Comparison of ENCODE assay signal across 16 cellular contexts in the genomic region with DNA sequence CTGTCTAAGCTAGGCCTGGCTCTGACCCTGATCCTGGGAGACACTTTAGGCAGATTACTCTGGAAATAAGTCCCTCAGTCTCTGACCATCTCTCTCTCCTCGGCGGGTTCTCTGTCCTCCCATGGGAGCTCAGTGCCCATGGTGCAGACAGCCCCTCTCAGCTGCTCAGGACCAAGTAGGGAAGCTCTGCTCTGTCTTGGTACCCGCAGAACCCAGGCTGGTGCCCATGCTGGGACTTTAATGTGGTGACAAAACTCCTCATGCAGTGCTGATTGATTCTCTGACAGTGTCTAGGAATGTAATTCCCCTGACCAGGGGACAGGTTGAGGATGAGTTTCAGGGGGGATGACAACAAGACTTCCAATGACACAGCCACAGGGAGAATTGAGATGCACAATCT. TPM values are rescaled to one million over a fixed set of nuclear protein-coding genes. Genes with fewer than 3 reads are reported as not detected.
A peak's percentile ranks its signal among the peaks of the same experiment; 100 is the strongest.
DNase-seq lines count a peak whose midpoint lies in the region; ATAC-seq and TF ChIP-seq lines count a peak whose summit lies in the region.
"Had no signal": no experiment of that assay in that cellular context is flagged by ENCODE, and none has a peak within 500 bp of the region (broad histone marks: within the 10 kb centered on the region; RNA-seq: fewer than 3 reads in every experiment).

No MANE protein-coding gene starts in this region.

- H3K4me2 ChIP-seq in neuronal stem cell (ENCODE audit: insufficient read depth, low read length, poor library complexity, severe bottlenecking) (no peak overlapping the region), PC-3 (ENCODE audit: low read length) (no peak overlapping the region)

- no peaks in the 10 kb centered on the region for H3K36me3 ChIP-seq in neuronal stem cell (replicated peaks in 1 of 2; ENCODE audit: control insufficient read depth in 2 of 2, insufficient read depth in 2 of 2, low read length in 2 of 2)
- no peaks in the 10 kb centered on the region for H3K36me3 ChIP-seq in PC-3 (ENCODE audit: low read depth, low read length)

- H3K4me1 ChIP-seq in neuronal stem cell (ENCODE audit: control insufficient read depth in 2 of 2, insufficient read depth in 1 of 2, low read depth in 1 of 2, low read length in 2 of 2) (no peaks in the 10 kb centered on the region), PC-3 (ENCODE audit: insufficient read depth, low read length) (no peaks in the 10 kb centered on the region)

- H3K79me2 ChIP-seq in PC-3 (ENCODE audit: low read length), result no peaks in the 10 kb centered on the region

- no peak overlapping the region for H2AK5ac ChIP-seq in neuronal stem cell (ENCODE audit: low read depth, low read length)

- H3K9ac ChIP-seq in neuronal stem cell (ENCODE audit: low read depth, low read length, poor library complexity) (no peak overlapping the region), PC-3 (ENCODE audit: low read length) (no peak overlapping the region)

- no peak overlapping the region for H3K4ac ChIP-seq in neuronal stem cell (ENCODE audit: low read length)

- no peak overlapping the region for H3K4me3 ChIP-seq in neuronal stem cell (ENCODE audit: low read length in 2 of 2)
- no peak overlapping the region for H3K4me3 ChIP-seq in PC-3 (ENCODE audit: low read length)

- no peak overlapping the region for H2BK12ac ChIP-seq in neuronal stem cell (ENCODE audit: low read length)

- H3K27ac Mint-ChIP-seq in T-helper 17 cell, result peak overlapping the region; percentile 67
- H3K27ac Mint-ChIP-seq: CD8-positive, alpha-beta T cell; HFFc6 had no signal

- intact Hi-C loops in PC-3 (cut with micrococcal nuclease), result no loop called here

- H3K79me1 ChIP-seq in neuronal stem cell (ENCODE audit: low read depth, low read length), result no peaks in the 10 kb centered on the region

- TF ChIP-seq CTCF in PC-3 (conservative IDR thresholded peaks at IDR 0.05; ENCODE audit: low read depth, low read length), result no peak

- no peaks in the 10 kb centered on the region for H3F3A ChIP-seq in PC-3 (ENCODE audit: low read length, unreplicated experiment)

- peaks cover 30% of the 10 kb centered on the region for H3K27me3 Mint-ChIP-seq in T-helper 17 cell

- H2BK5ac ChIP-seq in neuronal stem cell (ENCODE audit: low read length), result no peak overlapping the region

- CTCF ChIA-PET in PC-3 (lab: Charles Lee), result no interaction called here

- no peaks in the 10 kb centered on the region for H3K9me3 ChIP-seq in T-helper 17 cell (ENCODE audit: control insufficient read depth, low read length, poor library complexity, severe bottlenecking)
- H3K9me3 ChIP-seq in neuronal stem cell (replicated peaks in 1 of 2; ENCODE audit: control insufficient read depth in 2 of 2, insufficient read depth in 1 of 2, low read depth in 1 of 2, low read length in 2 of 2), result no peaks in the 10 kb centered on the region
- no peaks in the 10 kb centered on the region for H3K9me3 ChIP-seq in PC-3 (ENCODE audit: low read length)

- no peak overlapping the region for H3K4me3 Mint-ChIP-seq in T-helper 17 cell
- H3K4me3 Mint-ChIP-seq: CD8-positive, alpha-beta T cell; HFFc6 had no signal

- H4K8ac ChIP-seq in neuronal stem cell (ENCODE audit: low read depth, low read length), result no peak overlapping the region

- H2BK15ac ChIP-seq in neuronal stem cell (ENCODE audit: low read length), result no peak overlapping the region

- no peak overlapping the region for H2BK120ac ChIP-seq in neuronal stem cell (ENCODE audit: low read depth, low read length)

- POLR2A ChIA-PET in PC-3 (lab: Charles Lee; ENCODE audit: unreplicated experiment), result no interaction called here

- H3K18ac ChIP-seq in neuronal stem cell (ENCODE audit: low read length), result peak overlapping the region; percentile 39

- no peak overlapping the region for H3K14ac ChIP-seq in neuronal stem cell (ENCODE audit: low read length)

- ATAC-seq in T-helper 17 cell, result no peak
- ATAC-seq in PC-3, result no peak
- ATAC-seq: CD8-positive, alpha-beta T cell; HCT116 had no signal

- no TSS peak for BruUV-seq in PC-3 (replicated peaks; lab: Mats Ljungman, UMichigan)

- H4K20me1 ChIP-seq in PC-3 (ENCODE audit: low read length), result no peaks in the 10 kb centered on the region

- DNase-seq in T-helper 17 cell, result no peak
- DNase-seq in left kidney (ENCODE audit: low read depth, low spot score), result peak; percentile 22
- no peak for DNase-seq in neuronal stem cell (ENCODE audit: low spot score)
- no peak for DNase-seq in PC-3
- DNase-seq in COLO668 (lab: John Stamatoyannopoulos, UW; ENCODE audit: unreplicated experiment), result no peak
- DNase-seq in SKM-1 (lab: John Stamatoyannopoulos, UW; ENCODE audit: unreplicated experiment), result no peak
- DNase-seq: AML-193, COR-L47, GOT3, H7, HFFc6 had no signal

- H3K27me3 ChIP-seq in neuronal stem cell (ENCODE audit: control insufficient read depth in 3 of 3, insufficient read depth in 3 of 3, low read depth in 1 of 3, low read length in 3 of 3) (peaks cover 3 to 7% (median 5%) of the 10 kb centered on the region in 3 experiments), PC-3 (ENCODE audit: low read length) (peaks cover 50% of the 10 kb centered on the region)

- peaks cover 3% of the 10 kb centered on the region for H3K36me3 Mint-ChIP-seq in T-helper 17 cell (ENCODE audit: low read depth)
- H3K36me3 Mint-ChIP-seq: CD8-positive, alpha-beta T cell had no signal

- H3K27ac ChIP-seq in neuronal stem cell (replicated peaks; ENCODE audit: low read length) (no peak overlapping the region), PC-3 (ENCODE audit: low read length) (no peak overlapping the region)
- H3K27ac ChIP-seq: HL-60 had no signal

- peaks cover 9% of the 10 kb centered on the region for H3K4me1 Mint-ChIP-seq in T-helper 17 cell

- no peak overlapping the region for H3K23ac ChIP-seq in neuronal stem cell (ENCODE audit: low read depth, low read length, poor library complexity)

- no peak overlapping the region for H4K91ac ChIP-seq in neuronal stem cell (ENCODE audit: low read depth, low read length, poor library complexity)

- WGBS in neuronal stem cell (ENCODE audit: extremely low coverage in 2 of 2, insufficient read length in 2 of 2, insufficient replicate concordance in 1 of 2), 2 donors, result no CpG with 5 or more reads among the region's 3 CpGs

- no peaks in the 10 kb centered on the region for H3K9me2 ChIP-seq in PC-3 (replicated peaks; ENCODE audit: low read length)

- H2AFZ ChIP-seq in neuronal stem cell (ENCODE audit: low read length), result no peak overlapping the region
- no peak overlapping the region for H2AFZ ChIP-seq in PC-3 (ENCODE audit: low read length)

RNA-seq across cellular contexts. Expression of a gene that starts 30.3 kb away (rescaled TPM):
- not detected for total RNA-seq in T-helper 17 cell
- not detected for polyA plus RNA-seq in neuronal stem cell (2013, experiment 1 of 2)
- not detected for polyA plus RNA-seq in neuronal stem cell (2013, experiment 2 of 2)
- not detected in 2 replicates for total RNA-seq in PC-3 (2014; rRNA removed)
- total RNA-seq: CD8-positive, alpha-beta T cell; H7; HFFc6; HT1080 had no signal
- polyA plus RNA-seq: BJ had no signal

RNA-seq across cellular contexts. Expression of a gene that starts 55.0 kb away (rescaled TPM):
- total RNA-seq in T-helper 17 cell, result not detected
- polyA plus RNA-seq in neuronal stem cell (2013, experiment 1 of 2), result 0.07 TPM
- 0.07 TPM for polyA plus RNA-seq in neuronal stem cell (2013, experiment 2 of 2)
- total RNA-seq in PC-3 (2014; rRNA removed), result 17.1 and 21.4 TPM in 2 replicates
- total RNA-seq: CD8-positive, alpha-beta T cell; H7; HFFc6 had no signal

Comparison
In these comparisons a context has a peak if more than half of its experiments do, and no peak if none do; other contexts are left out.
1. RNA of a gene that starts 55.0 kb away (total RNA-seq): 17.1 to 21.4 TPM in PC-3; not detected in T-helper 17 cell; every median in the first group is over 10 times any median in the second.